25 cellular contexts compared by ENCODE assay signal in genomic region chr3:124923833-124924232, GRCh38. TPM values are rescaled to one million over a fixed set of nuclear protein-coding genes. Genes with fewer than 3 reads are reported as not detected.
A peak's percentile ranks its signal among the peaks of the same experiment; 100 is the strongest.
DNase-seq lines count a peak whose midpoint lies in the region; ATAC-seq and TF ChIP-seq lines count a peak whose summit lies in the region.
"Had no signal": no experiment of that assay in that cellular context is flagged by ENCODE, and none has a peak within 500 bp of the region (broad histone marks: within the 10 kb centered on the region; RNA-seq: fewer than 3 reads in every experiment).

No MANE protein-coding gene starts in this region.

- H3K36me3 ChIP-seq in OCI-LY7 (ENCODE audit: insufficient read depth, low read length), result no peaks in the 10 kb centered on the region
- H3K36me3 ChIP-seq: BLaER1 treated with 17β-estradiol and CSF1 and Interleukin-3, amounts not matched to agents 10 nM and 100 nM had no signal

- peaks cover 6% of the 10 kb centered on the region for H3K4me1 Mint-ChIP-seq in activated naive CD4-positive, alpha-beta T cell treated with anti-CD3 and anti-CD28 coated beads, Interleukin-2, amount 10 ng/mL, durations not matched to agents 7 days and 5 days
- H3K4me1 Mint-ChIP-seq in naive thymus-derived CD8-positive, alpha-beta T cell, result peaks cover 0 to 2% (median 0%) of the 10 kb centered on the region in 4 donors
- H3K4me1 Mint-ChIP-seq: memory B cell had no signal

- H4K20me1 ChIP-seq in OCI-LY7 (ENCODE audit: insufficient read depth, low read length), result no peaks in the 10 kb centered on the region
- H4K20me1 ChIP-seq: BLaER1 treated with 17β-estradiol and CSF1 and Interleukin-3, amounts not matched to agents 10 nM and 100 nM had no signal

- no peak overlapping the region for H3K4me2 ChIP-seq in OCI-LY7 (ENCODE audit: low read length)
- H3K4me2 ChIP-seq: BLaER1 treated with 17β-estradiol and CSF1 and Interleukin-3, amounts not matched to agents 10 nM and 100 nM had no signal

- H3K4me3 ChIP-seq in AG09309 (ENCODE audit: control insufficient read depth, low read depth, low read length) (no peak overlapping the region), GM12865 (ENCODE audit: low read depth, low read length) (no peak overlapping the region), OCI-LY7 (ENCODE audit: low read depth, low read length, poor library complexity, severe bottlenecking) (no peak overlapping the region), epithelial cell of proximal tubule (ENCODE audit: low read depth, low read length) (no peak overlapping the region)
- H3K4me3 ChIP-seq: BLaER1 treated with 17β-estradiol and CSF1 and Interleukin-3, amounts not matched to agents 10 nM and 100 nM; Peyer's patch; skin epidermis had no signal

- no peak overlapping the region for H3K27ac Mint-ChIP-seq in activated naive CD4-positive, alpha-beta T cell treated with anti-CD3 and anti-CD28 coated beads, Interleukin-2, amount 10 ng/mL, durations not matched to agents 7 days and 5 days
- no peak overlapping the region for H3K27ac Mint-ChIP-seq in naive thymus-derived CD8-positive, alpha-beta T cell
- H3K27ac Mint-ChIP-seq: activated naive CD4-positive, alpha-beta T cell treated with anti-CD3 and anti-CD28 coated beads for 36 hours; dendritic cell treated with granulocyte-macrophage colony-stimulating factor and Interleukin-4, amounts not matched to agents 40 ng/mL and 50 ng/mL, for 4 days; memory B cell; natural killer cell treated with Interleukin-12 subunit alpha and Interleukin-12 subunit beta and Interleukin-15 and Interleukin-18, amount 100 ng/mL, for 72 hours had no signal

- no peaks in the 10 kb centered on the region for H3K4me1 ChIP-seq in OCI-LY7 (ENCODE audit: insufficient read depth, low read length, poor library complexity, severe bottlenecking)

- H3K79me2 ChIP-seq in OCI-LY7 (ENCODE audit: insufficient read depth, low read depth, low read length), result no peaks in the 10 kb centered on the region

- peak; percentile 39 for TF ChIP-seq CTCF in AG09309 (IDR thresholded peaks at IDR 0.05; ENCODE audit: control insufficient read depth, insufficient read depth, low read depth, low read length, missing control alignments)
- TF ChIP-seq CTCF in GM12865 (IDR thresholded peaks at IDR 0.05; ENCODE audit: insufficient read depth, low read depth, low read length, missing control alignments), result peak; percentile 7
- TF ChIP-seq CTCF in OCI-LY7 (conservative IDR thresholded peaks at IDR 0.05; ENCODE audit: low read length), result peak; percentile 53
- peak; percentile 27 for TF ChIP-seq CTCF in epithelial cell of proximal tubule (conservative IDR thresholded peaks at IDR 0.05; ENCODE audit: low read depth, low read length)

- H3K4me3 Mint-ChIP-seq in activated naive CD4-positive, alpha-beta T cell treated with anti-CD3 and anti-CD28 coated beads, Interleukin-2, amount 10 ng/mL, durations not matched to agents 7 days and 5 days, result no peak overlapping the region
- H3K4me3 Mint-ChIP-seq in naive thymus-derived CD8-positive, alpha-beta T cell, result no peak overlapping the region
- H3K4me3 Mint-ChIP-seq: activated naive CD4-positive, alpha-beta T cell treated with anti-CD3 and anti-CD28 coated beads for 36 hours; dendritic cell treated with granulocyte-macrophage colony-stimulating factor and Interleukin-4, amounts not matched to agents 40 ng/mL and 50 ng/mL, for 4 days; memory B cell; natural killer cell treated with Interleukin-12 subunit alpha and Interleukin-12 subunit beta and Interleukin-15 and Interleukin-18, amount 100 ng/mL, for 72 hours had no signal

- H3K9me3 ChIP-seq in OCI-LY7 (ENCODE audit: low read length), result no peaks in the 10 kb centered on the region
- H3K9me3 ChIP-seq: BLaER1 treated with 17β-estradiol and CSF1 and Interleukin-3, amounts not matched to agents 10 nM and 100 nM; Peyer's patch had no signal

- H3K27me3 Mint-ChIP-seq in activated naive CD4-positive, alpha-beta T cell treated with anti-CD3 and anti-CD28 coated beads, Interleukin-2, amount 10 ng/mL, durations not matched to agents 7 days and 5 days, result peaks cover 35% of the 10 kb centered on the region
- H3K27me3 Mint-ChIP-seq in naive thymus-derived CD8-positive, alpha-beta T cell, result peaks cover 0 to 10% (median 2%) of the 10 kb centered on the region in 5 donors

- no peaks in the 10 kb centered on the region for H3K9me2 ChIP-seq in OCI-LY7 (ENCODE audit: insufficient read depth, low read length)

- no peak for ATAC-seq in HG03097 (IDR thresholded peaks at IDR 0.05; ENCODE audit: low FRiP score, unreplicated experiment)
- ATAC-seq in naive thymus-derived CD8-positive, alpha-beta T cell, result no peak
- ATAC-seq: natural killer cell treated with Interleukin-12 subunit alpha and Interleukin-12 subunit beta and Interleukin-15 and Interleukin-18, amount 100 ng/mL, for 72 hours had no signal

- intact Hi-C loops in OCI-LY7 (cut with micrococcal nuclease; ENCODE audit: unreplicated experiment), result no loop called here

- DNase-seq in AG09309 (ENCODE audit: low read depth) (no peak), GM12865 (ENCODE audit: low read depth) (no peak), OCI-LY7 (ENCODE audit: low spot score) (no peak), epithelial cell of proximal tubule (ENCODE audit: low read depth) (no peak), ecto neural progenitor cell (ENCODE audit: low spot score) (no peak)
- no peak for DNase-seq in activated naive CD4-positive, alpha-beta T cell treated with anti-CD3 and anti-CD28 coated beads, Interleukin-2, amount 10 ng/mL, durations not matched to agents 7 days and 5 days
- no peak for DNase-seq in naive thymus-derived CD8-positive, alpha-beta T cell
- DNase-seq: activated CD4-positive, alpha-beta T cell treated with anti-CD3 and anti-CD28 coated beads, Interleukin-2, amount 50 U/mL, for 1 hour; activated naive CD4-positive, alpha-beta T cell treated with anti-CD3 and anti-CD28 coated beads for 36 hours; activated T-cell treated with anti-CD3 and anti-CD28 coated beads for 4 hours; DMS153; erythroblast; head of caudate nucleus; MV-4-11; NCI-H2107; NCI-H526 treated with DMSO at 0.1 percent for 48 hours; Peyer's patch; stimulated activated CD4-positive, alpha-beta T cell treated with anti-CD3 and anti-CD28 coated beads, Interleukin-4, amount 100 ng/mL, for 1 hour; substantia nigra had no signal

- H3K9me3 Mint-ChIP-seq in activated naive CD4-positive, alpha-beta T cell treated with anti-CD3 and anti-CD28 coated beads, Interleukin-2, amount 10 ng/mL, durations not matched to agents 7 days and 5 days, result no peaks in the 10 kb centered on the region
- no peaks in the 10 kb centered on the region for H3K9me3 Mint-ChIP-seq in naive thymus-derived CD8-positive, alpha-beta T cell
- H3K9me3 Mint-ChIP-seq: activated naive CD4-positive, alpha-beta T cell treated with anti-CD3 and anti-CD28 coated beads for 36 hours; dendritic cell treated with granulocyte-macrophage colony-stimulating factor and Interleukin-4, amounts not matched to agents 40 ng/mL and 50 ng/mL, for 4 days; memory B cell; natural killer cell treated with Interleukin-12 subunit alpha and Interleukin-12 subunit beta and Interleukin-15 and Interleukin-18, amount 100 ng/mL, for 72 hours had no signal

- H3K36me3 Mint-ChIP-seq in activated naive CD4-positive, alpha-beta T cell treated with anti-CD3 and anti-CD28 coated beads, Interleukin-2, amount 10 ng/mL, durations not matched to agents 7 days and 5 days, result no peaks in the 10 kb centered on the region
- no peaks in the 10 kb centered on the region for H3K36me3 Mint-ChIP-seq in naive thymus-derived CD8-positive, alpha-beta T cell
- H3K36me3 Mint-ChIP-seq: memory B cell; natural killer cell treated with Interleukin-12 subunit alpha and Interleukin-12 subunit beta and Interleukin-15 and Interleukin-18, amount 100 ng/mL, for 72 hours had no signal

- H2AFZ ChIP-seq in OCI-LY7 (ENCODE audit: low read length), result no peak overlapping the region

- BruUV-seq in OCI-LY7 (replicated peaks; lab: Mats Ljungman, UMichigan), result no TSS peak

- POLR2A ChIA-PET in OCI-LY7 (lab: Charles Lee), result no interaction called here
- POLR2A ChIA-PET in naive thymus-derived CD8-positive, alpha-beta T cell (lab: Charles Lee), result no interaction called here

- no peak overlapping the region for H3K27ac ChIP-seq in OCI-LY7 (ENCODE audit: low read depth, low read length, poor library complexity, severe bottlenecking)
- H3K27ac ChIP-seq: BLaER1 treated with 17β-estradiol and CSF1 and Interleukin-3, amounts not matched to agents 10 nM and 100 nM; Peyer's patch; skin epidermis had no signal

- CTCF ChIA-PET in OCI-LY7 (lab: Charles Lee; ENCODE audit: unreplicated experiment), result interaction anchor here (1.4 kb wide), 1 partner anchor 23 kb away, joined by 3 read pairs; no protein-coding TSS in a partner anchor
- CTCF ChIA-PET in activated naive CD4-positive, alpha-beta T cell treated with anti-CD3 and anti-CD28 coated beads, Interleukin-2, amount 10 ng/mL, durations not matched to agents 7 days and 5 days (lab: Charles Lee), result interaction anchor here (1.0 to 1.4 kb wide), 5 partner anchors 11 to 658 kb away, joined by 3 to 4 read pairs (median 4); partner anchors contain the start of gene MUC13

RNA-seq across cellular contexts. Expression of gene MUC13, which starts 10.7 kb away (rescaled TPM):
- not detected in 2 replicates for total RNA-seq in OCI-LY7 (2014; rRNA removed; shearing (Covaris generic))
- not detected in 2 replicates for total RNA-seq in OCI-LY7 (2022)
- total RNA-seq in epithelial cell of proximal tubule, result not detected in 2 replicates
- total RNA-seq in naive thymus-derived CD8-positive, alpha-beta T cell, result not detected
- not detected for polyA plus RNA-seq in naive thymus-derived CD8-positive, alpha-beta T cell
- total RNA-seq: activated naive CD4-positive, alpha-beta T cell treated with anti-CD3 and anti-CD28 coated beads for 36 hours had no signal

RNA-seq across cellular contexts. Expression of gene ITGB5, which starts 36.7 kb away (rescaled TPM):
- not detected in 2 replicates for total RNA-seq in OCI-LY7 (2014; rRNA removed; shearing (Covaris generic))
- total RNA-seq in OCI-LY7 (2022) (not detected in 2 replicates), epithelial cell of proximal tubule (129 and 141 TPM in 2 replicates)
- total RNA-seq in naive thymus-derived CD8-positive, alpha-beta T cell, result 1 to 10 TPM; 1.4 to 2.8 TPM
- under 1 TPM in 2 of 3 donors, not detected in 1; 0.27 to 0.46 TPM for polyA plus RNA-seq in naive thymus-derived CD8-positive, alpha-beta T cell

Comparison
In these comparisons a context has a peak if more than half of its experiments do, and no peak if none do; other contexts are left out.
1. RNA of gene ITGB5, which starts 36.7 kb away (total RNA-seq): 129 to 141 TPM in epithelial cell of proximal tubule; 1.4 to 2.8 TPM in naive thymus-derived CD8-positive, alpha-beta T cell and not detected in OCI-LY7; every median in the first group is over 10 times any median in the second.
2. Peak in every context shown above with its lines, with median percentiles within 50 percentile points of each other: CTCF ChIP-seq.